Comparison of ENCODE assay signal across 8 cellular contexts in the genomic region with DNA sequence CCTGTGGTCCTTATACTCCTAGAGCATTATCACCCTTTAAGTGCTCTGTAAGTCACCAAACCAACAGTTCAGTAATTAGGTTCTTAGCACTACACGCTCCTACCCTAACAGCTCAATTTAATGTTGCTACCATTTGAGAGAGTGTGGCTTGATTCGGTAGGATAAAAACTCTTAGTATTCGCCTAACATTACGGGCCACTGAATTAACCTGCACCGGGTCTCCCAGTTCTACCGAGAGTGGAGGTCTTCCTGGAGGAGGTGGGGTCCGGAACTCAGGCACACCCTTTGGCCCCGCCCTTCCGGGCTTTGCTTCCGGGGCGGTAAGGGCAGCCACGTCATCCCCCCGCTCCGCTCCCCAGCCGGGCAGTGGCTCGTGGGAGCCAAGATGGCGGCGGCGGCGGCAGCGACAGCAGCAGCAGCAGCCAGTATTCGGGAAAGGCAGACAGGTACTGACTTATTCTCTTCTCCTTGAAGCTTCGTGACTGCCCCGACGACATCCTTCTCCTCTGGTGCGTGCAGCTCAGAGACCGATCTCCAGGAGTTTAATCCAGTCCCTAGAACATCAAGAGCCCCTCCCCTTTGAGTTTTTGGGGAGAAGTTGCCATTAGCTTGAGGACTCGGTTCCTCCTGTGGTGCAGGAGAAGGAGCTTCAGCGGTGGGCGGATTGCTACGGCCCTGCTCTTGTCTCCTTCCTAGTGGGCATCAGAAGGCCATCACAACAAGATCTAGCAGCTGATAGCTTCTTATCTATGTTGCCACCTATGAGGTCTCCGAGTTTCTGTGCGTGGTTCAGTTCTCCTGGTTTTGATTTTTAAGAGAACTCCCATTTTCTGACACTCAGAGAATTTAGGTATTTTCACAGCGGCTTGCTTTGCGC. TPM values are rescaled to one million over a fixed set of nuclear protein-coding genes. Genes with fewer than 3 reads are reported as not detected.
A peak's percentile ranks its signal among the peaks of the same experiment; 100 is the strongest.
DNase-seq lines count a peak whose midpoint lies in the region; ATAC-seq, FAIRE-seq and TF ChIP-seq lines count a peak whose summit lies in the region.

SCFD1 (plus strand) TSS at position 366 of the 877 bp plus-strand sequence; CDS start at position 386, 20 bp downstream.

- TF ChIP-seq CTCF in A673 (conservative IDR thresholded peaks at IDR 0.05; ENCODE audit: low read depth, low read length) (no peak), WERI-Rb-1 (IDR thresholded peaks at IDR 0.05; ENCODE audit: low read depth, low read length) (no peak), mammary epithelial cell (conservative IDR thresholded peaks at IDR 0.05 in 1 of 2, IDR thresholded peaks at IDR 0.05 in 1 of 2; ENCODE audit: extremely low read depth in 1 of 2, insufficient read depth in 1 of 2, low read depth in 1 of 2, low read length in 2 of 2) (no peak)

- dilution Hi-C loops in mammary epithelial cell (cut with HindIII; ENCODE audit: low sequenced_read_pairs): no loop called here

- FAIRE-seq in small intestine (lab: Jason Lieb, UNC): no peak

- WGBS in mammary epithelial cell (ENCODE audit: low coverage, missing lambda C conversion rate): 0% methylated on average over 27 of the region's 35 CpGs
- 0 to 1% (median 1%) methylated on average over 35 of the region's 35 CpGs for WGBS in small intestine, 3 donors

- BruUV-seq in A673 (replicated peaks; lab: Mats Ljungman, UMichigan) (no TSS peak), mammary epithelial cell (replicated peaks; lab: Mats Ljungman, UMichigan) (no TSS peak)

- POLR2A ChIA-PET in A673 (lab: Charles Lee; ENCODE audit: low non-redundant PET): no interaction called here

- H3K9me3 ChIP-seq in A673 (ENCODE audit: low read depth, low read length, poor library complexity, severe bottlenecking): no peaks in the 10 kb centered on the region
- H3K9me3 ChIP-seq in WERI-Rb-1 (ENCODE audit: severe bottlenecking): no peaks in the 10 kb centered on the region
- H3K9me3 ChIP-seq in mammary epithelial cell (replicated peaks; ENCODE audit: insufficient read depth, low read length): no peaks in the 10 kb centered on the region
- H3K9me3 ChIP-seq in iPS-20b (ENCODE audit: insufficient read depth, low read depth, low read length): no peaks in the 10 kb centered on the region
- no peaks in the 10 kb centered on the region for H3K9me3 ChIP-seq in small intestine (ENCODE audit: control insufficient read depth, low read depth)

- DNase-seq in A673 (ENCODE audit: low spot score): peak; percentile 97
- peak; percentile 86 for DNase-seq in NCI-H2196 treated with DMSO at 0.1 percent for 48 hours (lab: John Stamatoyannopoulos, UW; ENCODE audit: unreplicated experiment)
- DNase-seq in WERI-Rb-1: peak; percentile 95
- DNase-seq in mammary epithelial cell: peak; percentile 82
- DNase-seq in small intestine: peak; percentile 95

- in situ Hi-C loops in mammary epithelial cell (cut with MboI; ENCODE audit: low sequenced_read_pairs in 2 of 2): no loop called here

- H2AFZ ChIP-seq in mammary epithelial cell (ENCODE audit: low read depth, low read length): peak within 1 kb of the TSS; percentile 88

- H3K4me3 ChIP-seq in A673 (ENCODE audit: low read depth, low read length, poor library complexity, severe bottlenecking) (peak within 1 kb of the TSS; percentile 69), WERI-Rb-1 (ENCODE audit: low read depth, low read length) (peak within 1 kb of the TSS; percentile 100), mammary epithelial cell (replicated peaks in 1 of 3; ENCODE audit: insufficient read depth in 1 of 3, low read depth in 2 of 3, low read length in 3 of 3) (peak within 1 kb of the TSS; percentile 63 to 90 (median 77)), iPS-20b (ENCODE audit: low read length) (peak within 1 kb of the TSS; percentile 94), small intestine (ENCODE audit: low read depth in 1 of 2, low read length in 2 of 2) (peak within 1 kb of the TSS; percentile 61 to 89)

- CTCF ChIA-PET in A673 (lab: Charles Lee) (no interaction called here), mammary epithelial cell (lab: Charles Lee; ENCODE audit: low non-redundant PET) (interaction anchor here (0.6 kb wide), 2 partner anchors 13 to 101 kb away, joined by 4 read pairs; no protein-coding TSS in a partner anchor)

- no peaks in the 10 kb centered on the region for H4K20me1 ChIP-seq in mammary epithelial cell (ENCODE audit: insufficient read depth, low read length)

- H3K4me2 ChIP-seq in mammary epithelial cell (ENCODE audit: insufficient read depth, low read depth, low read length): peak within 1 kb of the TSS; percentile 93

- H3K4me1 ChIP-seq in A673 (ENCODE audit: insufficient read depth, low read length, poor library complexity, severe bottlenecking): peaks cover 6% of the 10 kb centered on the region
- peaks cover 15% of the 10 kb centered on the region for H3K4me1 ChIP-seq in mammary epithelial cell (ENCODE audit: insufficient read depth, low read length)
- no peaks in the 10 kb centered on the region; the same call in 1 of the 2 replicates for H3K4me1 ChIP-seq in iPS-20b (ENCODE audit: insufficient read depth, low read length)
- H3K4me1 ChIP-seq in small intestine (ENCODE audit: control insufficient read depth in 2 of 2, insufficient read depth in 1 of 2, low read depth in 1 of 2, low read length in 1 of 2): peaks cover 2 to 8% of the 10 kb centered on the region in 2 donors

- peaks cover 48% of the 10 kb centered on the region for H3K79me2 ChIP-seq in mammary epithelial cell (ENCODE audit: insufficient read depth, low read length)

- H3K36me3 ChIP-seq in A673 (ENCODE audit: insufficient read depth, low read length, poor library complexity, severe bottlenecking) (peaks cover 6% of the 10 kb centered on the region), WERI-Rb-1 (peaks cover 5% of the 10 kb centered on the region), mammary epithelial cell (ENCODE audit: insufficient read depth, low read length) (peaks cover 4% of the 10 kb centered on the region), iPS-20b (ENCODE audit: insufficient read depth, low read depth, low read length) (peaks cover 12% of the 10 kb centered on the region), small intestine (ENCODE audit: control insufficient read depth in 2 of 2, insufficient read depth in 2 of 2, low read length in 2 of 2) (no peaks in the 10 kb centered on the region)

- intact Hi-C loops in A673 (cut with micrococcal nuclease; ENCODE audit: unreplicated experiment): no loop called here
- intact Hi-C loops in mammary epithelial cell (cut with micrococcal nuclease): loop anchor here (5.0 kb wide), 1 partner anchor 70 kb away; no protein-coding TSS in a partner anchor

- ATAC-seq in GM18868 (IDR thresholded peaks at IDR 0.05; ENCODE audit: unreplicated experiment) (peak; percentile 94), HG03108 (IDR thresholded peaks at IDR 0.05; ENCODE audit: unreplicated experiment) (peak; percentile 93)

- H3K27me3 ChIP-seq in A673 (replicated peaks; ENCODE audit: insufficient read depth, low read depth, low read length, poor library complexity): no peaks in the 10 kb centered on the region
- no peaks in the 10 kb centered on the region for H3K27me3 ChIP-seq in WERI-Rb-1 (ENCODE audit: insufficient read depth, low read depth, severe bottlenecking)
- H3K27me3 ChIP-seq in mammary epithelial cell (ENCODE audit: insufficient read depth, low read length): no peaks in the 10 kb centered on the region
- no peaks in the 10 kb centered on the region for H3K27me3 ChIP-seq in iPS-20b (ENCODE audit: insufficient read depth, low read length)
- no peaks in the 10 kb centered on the region for H3K27me3 ChIP-seq in small intestine (ENCODE audit: control insufficient read depth in 2 of 2, insufficient read depth in 2 of 2, low read length in 2 of 2)

- H3K27ac ChIP-seq in A673 (ENCODE audit: low read depth, low read length, poor library complexity, severe bottlenecking) (peak within 1 kb of the TSS; percentile 93), WERI-Rb-1 (peak within 1 kb of the TSS; percentile 90), mammary epithelial cell (ENCODE audit: insufficient read depth, low read depth, low read length) (peak within 1 kb of the TSS; percentile 79), iPS-20b (ENCODE audit: low read length) (peak within 1 kb of the TSS; percentile 83), small intestine (ENCODE audit: low read depth in 1 of 2, low read length in 1 of 2) (peak within 1 kb of the TSS; percentile 74 to 99)

- peak within 1 kb of the TSS; percentile 89 for H3K9ac ChIP-seq in mammary epithelial cell (ENCODE audit: insufficient read depth, low read length)
- H3K9ac ChIP-seq in iPS-20b (ENCODE audit: low read depth, low read length): peak within 1 kb of the TSS; percentile 95

RNA-seq across cellular contexts. Expression of gene SCFD1, which starts in this region (rescaled TPM):
- 53.1 and 61.9 TPM in 2 replicates for total RNA-seq in A673 (2021)
- 10 to 100 TPM; 72.1 to 72.8 TPM for total RNA-seq in mammary epithelial cell
- polyA plus RNA-seq in mammary epithelial cell: 30.9 TPM
- polyA minus RNA-seq in mammary epithelial cell: 55.6 TPM
- 10 to 100 TPM; 39.7 to 73.8 (median 51.6) TPM for polyA plus RNA-seq in small intestine

Comparison
In these comparisons a context has a peak if more than half of its experiments do, and no peak if none do; other contexts are left out.
1. Peak in every context shown above with its lines: DNase-seq, ATAC-seq, H3K4me3 ChIP-seq and H3K27ac ChIP-seq.